Comparison of ENCODE assay signal across 30 cellular contexts in genomic region chr20:19403549-19403948, GRCh38.
"Had no signal": no experiment of that assay in that cellular context is flagged by ENCODE, and none has a peak within 500 bp of the region (broad histone marks: within the 10 kb centered on the region; RNA-seq: fewer than 3 reads in every experiment).

No MANE protein-coding gene starts in this region.

- H3K4me1 ChIP-seq: adrenal gland, body of pancreas had no signal

- ATAC-seq: activated CD8-positive, alpha-beta T cell treated with anti-CD3 and anti-CD28 coated beads, Interleukin-2, amount 10 ng/mL, durations not matched to agents 7 days and 5 days; activated naive CD4-positive, alpha-beta T cell treated with anti-CD3 and anti-CD28 coated beads, Interleukin-2, amount 50 U/mL, for 72 hours; body of pancreas had no signal

- H3K36me3 Mint-ChIP-seq: activated naive CD4-positive, alpha-beta T cell treated with anti-CD3 and anti-CD28 coated beads, Interleukin-2, amount 50 U/mL, for 72 hours had no signal

- H3K4me1 Mint-ChIP-seq: activated CD4-positive, alpha-beta T cell treated with anti-CD3 and anti-CD28 coated beads, Interleukin-2, amount 10 ng/mL, durations not matched to agents 7 days and 5 days had no signal

- DNase-seq: activated CD4-positive, alpha-beta T cell treated with anti-CD3 and anti-CD28 coated beads for 1 hour; activated CD4-positive, alpha-beta T cell treated with anti-CD3 and anti-CD28 coated beads, Interleukin-2, amount 10 ng/mL, durations not matched to agents 7 days and 5 days; activated CD4-positive, alpha-beta T cell treated with anti-CD3 and anti-CD28 coated beads, Interleukin-2, amount 50 U/mL, for 48 hours; activated CD4-positive, CD25-positive, alpha-beta regulatory T cell; activated CD8-positive, alpha-beta T cell treated with anti-CD3 and anti-CD28 coated beads, Interleukin-2, amount 10 ng/mL, durations not matched to agents 7 days and 5 days; activated gamma-delta T cell treated with Interleukin-2 at 50 U/mL for 16 hours; activated naive CD4-positive, alpha-beta T cell treated with anti-CD3 and anti-CD28 coated beads for 36 hours; activated T-cell treated with anti-CD3 and anti-CD28 coated beads, Interleukin-2, amount 50 U/mL, for 24 hours; adrenal gland; body of pancreas; Kasumi-1; KG1; MG63; NCI-H1048; NCI-H1436 treated with DMSO at 0.1 percent for 48 hours; NCI-H1694 treated with DMSO at 0.1 percent for 48 hours; NCI-H2029; NCI-H345; NCI-H526; NCI-H748 treated with DMSO at 0.1 percent for 48 hours; Right ventricle myocardium superior; SW 1271; T-helper 1 cell; T-helper 2 cell; T-helper 9 cell had no signal

- H3K4me3 ChIP-seq: adrenal gland, body of pancreas, breast epithelium, MG63 had no signal

- H3K9me3 ChIP-seq: adrenal gland, breast epithelium, MG63 had no signal

- H3K27ac Mint-ChIP-seq: activated CD4-positive, alpha-beta T cell treated with anti-CD3 and anti-CD28 coated beads, Interleukin-2, amount 10 ng/mL, durations not matched to agents 7 days and 5 days; activated CD8-positive, alpha-beta T cell treated with anti-CD3 and anti-CD28 coated beads, Interleukin-2, amount 10 ng/mL, durations not matched to agents 7 days and 5 days; activated naive CD4-positive, alpha-beta T cell treated with anti-CD3 and anti-CD28 coated beads for 36 hours; activated naive CD4-positive, alpha-beta T cell treated with anti-CD3 and anti-CD28 coated beads, Interleukin-2, amount 50 U/mL, for 72 hours; activated T-cell treated with anti-CD3 and anti-CD28 coated beads, Interleukin-2, amount 50 U/mL, for 24 hours; activated T-helper 1 cell treated with anti-CD3 and anti-CD28 coated beads, Interleukin-12 subunit alpha, Interleukin-12 subunit beta, Interleukin-2, Interleukin-4 antibody, amounts not matched to agents 30 ng/mL and 10 ng/mL and 1 ng/mL, durations not matched to agents 14 hours and 24 hours and 36 hours had no signal

- H3K4me3 Mint-ChIP-seq: activated CD4-positive, alpha-beta T cell treated with anti-CD3 and anti-CD28 coated beads, Interleukin-2, amount 10 ng/mL, durations not matched to agents 7 days and 5 days; activated CD8-positive, alpha-beta T cell treated with anti-CD3 and anti-CD28 coated beads, Interleukin-2, amount 10 ng/mL, durations not matched to agents 7 days and 5 days; activated naive CD4-positive, alpha-beta T cell treated with anti-CD3 and anti-CD28 coated beads for 36 hours; activated T-cell treated with anti-CD3 and anti-CD28 coated beads, Interleukin-2, amount 50 U/mL, for 24 hours; activated T-helper 1 cell treated with anti-CD3 and anti-CD28 coated beads, Interleukin-12 subunit alpha, Interleukin-12 subunit beta, Interleukin-2, Interleukin-4 antibody, amounts not matched to agents 30 ng/mL and 10 ng/mL and 1 ng/mL, durations not matched to agents 14 hours and 24 hours and 36 hours had no signal

- FAIRE-seq: astrocyte had no signal

- H3K36me3 ChIP-seq: adrenal gland, breast epithelium, MG63 had no signal

- H3K27me3 ChIP-seq: adrenal gland, body of pancreas, breast epithelium, MG63 had no signal

- H3K27me3 Mint-ChIP-seq: activated CD4-positive, alpha-beta T cell treated with anti-CD3 and anti-CD28 coated beads, Interleukin-2, amount 10 ng/mL, durations not matched to agents 7 days and 5 days; activated T-cell treated with anti-CD3 and anti-CD28 coated beads, Interleukin-2, amount 50 U/mL, for 24 hours had no signal

- H3K27ac ChIP-seq: adrenal gland, body of pancreas, breast epithelium, VCaP had no signal
